Comparison of ENCODE assay signal across 8 cellular contexts in genomic region chr14:61252354-61253063, GRCh38. TPM values are rescaled to one million over a fixed set of nuclear protein-coding genes. Genes with fewer than 3 reads are reported as not detected.
DNase-seq lines count a peak whose midpoint lies in the region; ATAC-seq and TF ChIP-seq lines count a peak whose summit lies in the region.

No MANE protein-coding gene starts in this region.

- no peaks in the 10 kb centered on the region for H3K4me1 Mint-ChIP-seq in activated naive CD4-positive, alpha-beta T cell treated with anti-CD3 and anti-CD28 coated beads for 36 hours (ENCODE audit: low read depth)

- H3K36me3 Mint-ChIP-seq in activated naive CD4-positive, alpha-beta T cell treated with anti-CD3 and anti-CD28 coated beads for 36 hours (ENCODE audit: low read depth) = no peaks in the 10 kb centered on the region

- no peaks in the 10 kb centered on the region for H3K9me3 Mint-ChIP-seq in activated naive CD4-positive, alpha-beta T cell treated with anti-CD3 and anti-CD28 coated beads for 36 hours

- H3K27me3 Mint-ChIP-seq in activated naive CD4-positive, alpha-beta T cell treated with anti-CD3 and anti-CD28 coated beads for 36 hours (ENCODE audit: low read depth) = peaks cover 7% of the 10 kb centered on the region

- H3K27ac Mint-ChIP-seq in activated naive CD4-positive, alpha-beta T cell treated with anti-CD3 and anti-CD28 coated beads for 36 hours = no peak overlapping the region

- CTCF ChIA-PET in activated naive CD4-positive, alpha-beta T cell treated with anti-CD3 and anti-CD28 coated beads for 36 hours (lab: Charles Lee) = interaction anchor here (0.6 to 4.5 kb wide), 21 partner anchors 9 to 905 kb away, joined by 3 to 35 read pairs (median 4); no protein-coding TSS in a partner anchor

- TF ChIP-seq CTCF in GM10266 (IDR thresholded peaks at IDR 0.05; ENCODE audit: control insufficient read depth, insufficient read depth, low read depth, missing control alignments) = peak; percentile 82

- DNase-seq in GM10266 (ENCODE audit: extremely low spot score) (peak; percentile 67), NCI-H1092 treated with DMSO at 0.1 percent for 48 hours (lab: John Stamatoyannopoulos, UW) (peak; percentile 94), SK-N-DZ (ENCODE audit: low spot score) (peak; percentile 74), glomerular visceral epithelial cell (ENCODE audit: extremely low spot score) (peak; percentile 90), posterior vena cava (ENCODE audit: low spot score) (peak; percentile 85)
- DNase-seq in activated naive CD4-positive, alpha-beta T cell treated with anti-CD3 and anti-CD28 coated beads for 36 hours = peak; percentile 83

- H3K4me3 Mint-ChIP-seq in activated naive CD4-positive, alpha-beta T cell treated with anti-CD3 and anti-CD28 coated beads for 36 hours = no peak overlapping the region

- intact Hi-C loops in activated naive CD4-positive, alpha-beta T cell treated with anti-CD3 and anti-CD28 coated beads for 36 hours (cut with micrococcal nuclease) = loop anchor here (1.0 to 10.0 kb wide), 7 partner anchors 75 to 1058 kb away; no protein-coding TSS in a partner anchor
- intact Hi-C loops in posterior vena cava (cut with DNase I) = loop anchor here (5.0 kb wide), 1 partner anchor 630 kb away; no protein-coding TSS in a partner anchor

- ATAC-seq in HG02588 (IDR thresholded peaks at IDR 0.05; ENCODE audit: unreplicated experiment) (peak; percentile 94), GM18873 (IDR thresholded peaks at IDR 0.05; ENCODE audit: low FRiP score, unreplicated experiment) (no peak)

RNA-seq across cellular contexts. Expression of gene TMEM30B, which starts 28.6 kb away (rescaled TPM):
- polyA plus RNA-seq in SK-N-DZ (2014; cell fraction: cytosol; rRNA removed) = not detected in 2 replicates
- polyA plus RNA-seq in SK-N-DZ (2014; cell fraction: nucleus; rRNA removed) = not detected in 2 replicates
- total RNA-seq in activated naive CD4-positive, alpha-beta T cell treated with anti-CD3 and anti-CD28 coated beads for 36 hours = 1 to 10 TPM; 2.8 to 3.0 TPM
- total RNA-seq in posterior vena cava = 10 to 100 TPM; 27.3 to 50.2 TPM

Comparison
In these comparisons a context has a peak if more than half of its experiments do, and no peak if none do; other contexts are left out.
1. RNA of gene TMEM30B, which starts 28.6 kb away (total RNA-seq): 27.3 to 50.2 TPM in posterior vena cava; 2.8 to 3.0 TPM in activated naive CD4-positive, alpha-beta T cell treated with anti-CD3 and anti-CD28 coated beads for 36 hours; every median in the first group is over 4 times any median in the second.
2. Peak in every context shown above with its lines, with median percentiles within 50 percentile points of each other: DNase-seq.